In the genomic region with DNA sequence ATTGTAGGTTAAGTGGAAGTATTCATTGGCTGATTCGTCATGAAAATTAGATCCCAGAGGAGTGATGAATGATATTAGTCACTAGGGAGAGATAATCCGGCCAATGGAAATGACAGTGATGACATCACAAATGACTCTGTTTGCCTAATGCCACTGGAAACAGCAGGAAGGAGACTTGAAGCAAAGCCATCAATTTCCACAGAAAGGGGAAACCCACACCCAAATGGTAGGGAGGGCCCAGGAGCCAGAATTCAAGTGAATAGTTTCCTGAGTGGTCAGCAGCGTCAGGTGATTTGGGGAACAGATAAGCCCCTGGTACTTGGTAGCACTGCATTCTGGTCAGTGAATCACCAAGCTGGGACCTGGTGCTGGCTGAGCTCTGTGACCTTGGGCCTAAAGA, we compare ENCODE assay signal across 1 cellular context.
A peak's percentile ranks its signal among the peaks of the same experiment; 100 is the strongest.
TF ChIP-seq lines count a peak whose summit lies in the region.

No MANE protein-coding gene starts in this region.

TF ChIP-seq in HepG2, 621 proteins besides CTCF, POLR2A, EP300 and RAD21:
- TF ChIP-seq CREB1 (IDR thresholded peaks at IDR 0.05) (peak; percentile 82), CREB1 (CRISPR knock-in tag; IDR thresholded peaks at IDR 0.05) (no peak), PCBP1 (IDR thresholded peaks at IDR 0.05; ENCODE audit: borderline replicate concordance, low read depth, low read length) (no peak), ATF7 (IDR thresholded peaks at IDR 0.05) (peak; percentile 35; the same call in 1 of the 2 replicates), ATF7 (CRISPR knock-in tag; IDR thresholded peaks at IDR 0.05) (no peak), PAWR (CRISPR knock-in tag; IDR thresholded peaks at IDR 0.05; ENCODE audit: borderline replicate concordance) (no peak), BRD4 (CRISPR knock-in tag; IDR thresholded peaks at IDR 0.05) (no peak)
TF ChIP-seq in HepG2: peak in this region for 2.
